ENCODE assay signal across 9 cellular contexts in the genomic region with DNA sequence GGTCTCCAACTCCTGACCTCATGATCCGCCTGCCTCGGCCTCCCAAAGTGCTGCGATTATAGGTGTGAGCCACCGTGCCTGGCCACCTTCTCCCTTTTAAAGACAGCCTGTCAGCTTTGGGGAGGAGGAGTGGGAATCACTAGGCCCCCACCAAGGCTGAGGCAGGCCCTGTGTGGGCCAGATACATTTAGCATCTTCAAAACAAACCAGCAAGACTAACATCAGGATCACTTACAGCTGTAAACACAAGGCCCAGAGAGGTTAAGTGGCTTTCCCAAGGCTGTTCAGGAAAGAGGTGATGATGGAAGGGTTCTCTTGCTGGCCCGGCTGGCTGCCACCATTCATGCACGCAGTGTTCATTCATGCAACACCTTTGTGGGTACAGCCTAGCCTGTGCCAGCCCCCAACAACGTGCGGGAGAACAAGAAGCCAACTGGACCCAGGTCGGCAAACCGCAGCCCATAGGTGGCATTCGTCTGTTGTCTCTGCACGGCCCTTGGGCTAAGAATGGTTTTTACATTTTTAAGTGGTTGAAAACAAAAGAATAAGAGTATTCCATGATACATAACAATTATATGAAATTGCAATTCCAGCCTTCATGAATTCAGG. TPM values are rescaled to one million over a fixed set of nuclear protein-coding genes. Genes with fewer than 3 reads are reported as not detected.
A peak's percentile ranks its signal among the peaks of the same experiment; 100 is the strongest.
DNase-seq lines count a peak whose midpoint lies in the region; ATAC-seq and TF ChIP-seq lines count a peak whose summit lies in the region.
"Had no signal": no experiment of that assay in that cellular context is flagged by ENCODE, and none has a peak within 500 bp of the region (broad histone marks: within the 10 kb centered on the region; RNA-seq: fewer than 3 reads in every experiment).

No MANE protein-coding gene starts in this region.

- no peaks in the 10 kb centered on the region for H3K9me3 ChIP-seq in CD4-positive, alpha-beta T cell (ENCODE audit: control insufficient read depth, low read length)
- H3K9me3 ChIP-seq in ascending aorta (no peaks in the 10 kb centered on the region), trophoblast cell (ENCODE audit: insufficient read depth, low read depth, low read length) (no peaks in the 10 kb centered on the region), endodermal cell (ENCODE audit: control insufficient read depth, low read length) (no peaks in the 10 kb centered on the region)

- DNase-seq in CD4-positive, alpha-beta T cell = no peak
- DNase-seq in HFFc6 (no peak), ascending aorta (ENCODE audit: low spot score in 2 of 2) (no peak), trophoblast cell (no peak), endodermal cell (no peak), NCI-H2171 (lab: John Stamatoyannopoulos, UW) (no peak), glomerular visceral epithelial cell (ENCODE audit: extremely low spot score) (no peak)
- DNase-seq: NCI-H1436 had no signal

- no peak for ATAC-seq in CD4-positive, alpha-beta T cell (ENCODE audit: poor library complexity)
- ATAC-seq in HG03139 (IDR thresholded peaks at IDR 0.05; ENCODE audit: unreplicated experiment) = no peak

- H3K9ac ChIP-seq in trophoblast cell (ENCODE audit: low read length) = no peak overlapping the region
- H3K9ac ChIP-seq in endodermal cell (ENCODE audit: extremely low read depth, low read length, poor library complexity, severe bottlenecking) = no peak overlapping the region

- no peak overlapping the region for H3K4me2 ChIP-seq in trophoblast cell (ENCODE audit: low read length)

- H2BK120ac ChIP-seq in trophoblast cell (ENCODE audit: insufficient read depth, low read length, poor library complexity) = peak overlapping the region; percentile 15

- H4K91ac ChIP-seq in trophoblast cell (ENCODE audit: low read depth, low read length) = peak overlapping the region; percentile 57

- no peaks in the 10 kb centered on the region for H3K27me3 ChIP-seq in CD4-positive, alpha-beta T cell (ENCODE audit: control insufficient read depth, insufficient read depth, low read length)
- no peaks in the 10 kb centered on the region for H3K27me3 ChIP-seq in ascending aorta
- H3K27me3 ChIP-seq in trophoblast cell (ENCODE audit: insufficient read depth, low read length) = no peaks in the 10 kb centered on the region
- H3K27me3 ChIP-seq in endodermal cell (ENCODE audit: control insufficient read depth, insufficient read depth, low read length, poor library complexity, severe bottlenecking) = no peaks in the 10 kb centered on the region

- no peak overlapping the region for H3K4me3 ChIP-seq in ascending aorta
- H3K4me3 ChIP-seq in trophoblast cell (ENCODE audit: low read depth, low read length) = no peak overlapping the region
- H3K4me3 ChIP-seq in endodermal cell (ENCODE audit: low read length) = no peak overlapping the region

- no peak overlapping the region for H4K12ac ChIP-seq in trophoblast cell (ENCODE audit: low read depth, low read length)

- H3K4me1 ChIP-seq in ascending aorta = peaks cover 2 to 18% of the 10 kb centered on the region in 2 donors
- H3K4me1 ChIP-seq in trophoblast cell (ENCODE audit: control insufficient read depth in 1 of 2, insufficient read depth in 2 of 2, low read length in 2 of 2) = peaks cover 24 to 30% of the 10 kb centered on the region in 2 experiments
- no peaks in the 10 kb centered on the region for H3K4me1 ChIP-seq in endodermal cell (ENCODE audit: control insufficient read depth, insufficient read depth, low read length)

- peak overlapping the region; percentile 28 for H3K14ac ChIP-seq in trophoblast cell (ENCODE audit: low read length)

- H3K36me3 Mint-ChIP-seq in CD4-positive, alpha-beta T cell (ENCODE audit: low read depth) = no peaks in the 10 kb centered on the region
- H3K36me3 Mint-ChIP-seq in HFFc6 (ENCODE audit: low read depth) (no peaks in the 10 kb centered on the region), endodermal cell (ENCODE audit: low read depth) (peaks cover 2% of the 10 kb centered on the region)

- H3K27ac Mint-ChIP-seq in CD4-positive, alpha-beta T cell = peak overlapping the region; percentile 99
- H3K27ac Mint-ChIP-seq in HFFc6 (peak overlapping the region; percentile 89), endodermal cell (no peak overlapping the region)

- no peak overlapping the region for H4K8ac ChIP-seq in trophoblast cell (ENCODE audit: low read depth, low read length)

- peak overlapping the region; percentile 87 for H3K4me3 Mint-ChIP-seq in CD4-positive, alpha-beta T cell
- H3K4me3 Mint-ChIP-seq in HFFc6 (no peak overlapping the region; the same call in 1 of the 2 replicates), endodermal cell (no peak overlapping the region)

- WGBS in trophoblast cell (ENCODE audit: extremely low coverage, insufficient coverage, insufficient read length) = no CpG with 5 or more reads among the region's 12 CpGs
- 84 to 94% methylated on average over 7 to 12 of the region's 12 CpGs for WGBS in endodermal cell (ENCODE audit: insufficient coverage in 1 of 2, insufficient read length in 1 of 2), 2 experiments

- no peak overlapping the region for H2AFZ ChIP-seq in trophoblast cell (ENCODE audit: insufficient read depth, low read length, poor library complexity)

- intact Hi-C loops in CD4-positive, alpha-beta T cell (cut with DNase I, micrococcal nuclease) = loop anchor here in 1 of 2 experiments (2.0 kb wide), 1 partner anchor 18 kb away; no protein-coding TSS in a partner anchor
- intact Hi-C loops in ascending aorta (cut with DNase I) = loop anchor here (5.0 kb wide), 1 partner anchor 34 kb away; no protein-coding TSS in a partner anchor

- peaks cover 59% of the 10 kb centered on the region for H3K4me1 Mint-ChIP-seq in CD4-positive, alpha-beta T cell (ENCODE audit: low read depth)
- H3K4me1 Mint-ChIP-seq in HFFc6 (ENCODE audit: low read depth) (peaks cover 42% of the 10 kb centered on the region), endodermal cell (no peaks in the 10 kb centered on the region)

- H2BK12ac ChIP-seq in trophoblast cell (ENCODE audit: low read length) = peak overlapping the region; percentile 77

- no peaks in the 10 kb centered on the region for H3K9me3 Mint-ChIP-seq in CD4-positive, alpha-beta T cell
- H3K9me3 Mint-ChIP-seq in HFFc6 (no peaks in the 10 kb centered on the region), endodermal cell (no peaks in the 10 kb centered on the region)

- H3K79me1 ChIP-seq in trophoblast cell (ENCODE audit: low read length) = peaks cover 24% of the 10 kb centered on the region

- CTCF ChIA-PET in CD4-positive, alpha-beta T cell (lab: Charles Lee) = interaction anchor here (1.0 kb wide), 1 partner anchor 21 kb away, joined by 3 read pairs; no protein-coding TSS in a partner anchor

- H3K18ac ChIP-seq in trophoblast cell (ENCODE audit: low read length) = no peak overlapping the region

- H3K27me3 Mint-ChIP-seq in CD4-positive, alpha-beta T cell = no peaks in the 10 kb centered on the region
- peaks cover 3% of the 10 kb centered on the region; the same call in 1 of the 2 replicates for H3K27me3 Mint-ChIP-seq in HFFc6 (ENCODE audit: insufficient read depth)
- no peaks in the 10 kb centered on the region for H3K27me3 Mint-ChIP-seq in endodermal cell (ENCODE audit: insufficient read depth)

- TF ChIP-seq CTCF in CD4-positive, alpha-beta T cell (IDR thresholded peaks at IDR 0.05) = no peak
- TF ChIP-seq CTCF in HFFc6 (IDR thresholded peaks at IDR 0.05) = no peak
- no peak for TF ChIP-seq CTCF in ascending aorta (IDR thresholded peaks at IDR 0.05)
- TF ChIP-seq CTCF in endodermal cell (conservative IDR thresholded peaks at IDR 0.05) = no peak

- H3K36me3 ChIP-seq in ascending aorta (no peaks in the 10 kb centered on the region), trophoblast cell (ENCODE audit: control insufficient read depth in 1 of 2, insufficient read depth in 2 of 2, low read length in 2 of 2) (no peaks in the 10 kb centered on the region), endodermal cell (ENCODE audit: control insufficient read depth, insufficient read depth, low read length) (no peaks in the 10 kb centered on the region)

- H2AK5ac ChIP-seq in trophoblast cell (ENCODE audit: low read length) = peak overlapping the region; percentile 49

- no peak overlapping the region for H3K23ac ChIP-seq in trophoblast cell (ENCODE audit: low read length)

- H3K79me2 ChIP-seq in trophoblast cell (ENCODE audit: control insufficient read depth, insufficient read depth, low read length, poor library complexity) = no peaks in the 10 kb centered on the region

- H2BK5ac ChIP-seq in trophoblast cell (ENCODE audit: low read depth, low read length, poor library complexity) = no peak overlapping the region

- H3K27ac ChIP-seq in CD4-positive, alpha-beta T cell (ENCODE audit: low read depth, low read length) = peak overlapping the region; percentile 83
- peak overlapping the region; percentile 88 to 90 for H3K27ac ChIP-seq in ascending aorta
- no peak overlapping the region for H3K27ac ChIP-seq in trophoblast cell (ENCODE audit: low read depth, low read length)
- no peak overlapping the region for H3K27ac ChIP-seq in endodermal cell (ENCODE audit: low read depth, low read length)

- H3K4ac ChIP-seq in trophoblast cell (ENCODE audit: low read depth, low read length) = no peak overlapping the region

- POLR2A ChIA-PET in CD4-positive, alpha-beta T cell (lab: Charles Lee) = interaction anchor here (1.0 to 1.9 kb wide), 7 partner anchors 8 to 20 kb away, joined by 3 to 9 read pairs (median 5); no protein-coding TSS in a partner anchor

RNA-seq across cellular contexts. Expression of a gene that starts 23.0 kb away (rescaled TPM):
- 100 to 1,000 TPM; 254 to 255 TPM for total RNA-seq in CD4-positive, alpha-beta T cell
- 10 to 100 TPM; 68.9 to 91.2 (median 87.7) TPM for total RNA-seq in HFFc6 (2021; fragmentation: NEBNext Ultra II Directional; extraction: Animal tissue kit (Norgen Biotek cat#: 25700))
- total RNA-seq in ascending aorta (907 TPM), endodermal cell (10 to 100 TPM; 55.3 to 66.6 TPM)
- polyA plus RNA-seq in trophoblast cell (2013) = 139 and 150 TPM in 2 replicates
- 51.9 TPM for polyA plus RNA-seq in endodermal cell (2013, experiment 1 of 2)
- 52.6 TPM for polyA plus RNA-seq in endodermal cell (2013, experiment 2 of 2)

RNA-seq across cellular contexts. Expression of a gene that starts 23.1 kb away (rescaled TPM):
- 10 to 100 TPM; 40.9 to 43.9 TPM for total RNA-seq in CD4-positive, alpha-beta T cell
- 10 to 100 TPM; 48.5 to 63.4 (median 54.0) TPM for total RNA-seq in HFFc6 (2021; fragmentation: NEBNext Ultra II Directional; extraction: Animal tissue kit (Norgen Biotek cat#: 25700))
- total RNA-seq in ascending aorta (31.6 TPM), endodermal cell (10 to 100 TPM; 30.8 to 34.8 TPM)
- 45.9 and 47.7 TPM in 2 replicates for polyA plus RNA-seq in trophoblast cell (2013)
- polyA plus RNA-seq in endodermal cell (2013, experiment 1 of 2) = 44.8 TPM
- polyA plus RNA-seq in endodermal cell (2013, experiment 2 of 2) = 42.4 TPM

RNA-seq across cellular contexts. Expression of a gene that starts 55.2 kb away (rescaled TPM):
- 10 to 100 TPM; 13.0 to 13.5 TPM for total RNA-seq in CD4-positive, alpha-beta T cell
- total RNA-seq in HFFc6 (2021; fragmentation: NEBNext Ultra II Directional; extraction: Animal tissue kit (Norgen Biotek cat#: 25700)) = 100 to 1,000 TPM; 126 to 146 (median 139) TPM
- total RNA-seq in ascending aorta (35.5 TPM), endodermal cell (100 to 1,000 TPM; 164 to 172 TPM)
- 149 and 154 TPM in 2 replicates for polyA plus RNA-seq in trophoblast cell (2013)
- 61.1 TPM for polyA plus RNA-seq in endodermal cell (2013, experiment 1 of 2)
- 53.8 TPM for polyA plus RNA-seq in endodermal cell (2013, experiment 2 of 2)

RNA-seq across cellular contexts. Expression of a gene that starts 56.7 kb away (rescaled TPM):
- 10 to 100 TPM; 60.5 to 63.4 TPM for total RNA-seq in CD4-positive, alpha-beta T cell
- 10 to 100 TPM; 36.3 to 49.9 (median 39.6) TPM for total RNA-seq in HFFc6 (2021; fragmentation: NEBNext Ultra II Directional; extraction: Animal tissue kit (Norgen Biotek cat#: 25700))
- total RNA-seq in ascending aorta (17.3 TPM), endodermal cell (10 to 100 TPM; 51.3 to 66.2 TPM)
- polyA plus RNA-seq in trophoblast cell (2013) = 26.6 and 28.8 TPM in 2 replicates
- 37.5 TPM for polyA plus RNA-seq in endodermal cell (2013, experiment 1 of 2)
- polyA plus RNA-seq in endodermal cell (2013, experiment 2 of 2) = 35.3 TPM

Comparison
In these comparisons a context has a peak if more than half of its experiments do, and no peak if none do; other contexts are left out.
1. H3K27ac ChIP-seq: peak in CD4-positive, alpha-beta T cell (single experiment) and ascending aorta (2 of 2); none in trophoblast cell (single experiment) and endodermal cell (single experiment).